ENCODE assay signal across 21 cellular contexts in genomic region chr19:34387446-34387810, GRCh38.
"Had no signal": no experiment of that assay in that cellular context is flagged by ENCODE, and none has a peak within 500 bp of the region (broad histone marks: within the 10 kb centered on the region; RNA-seq: fewer than 3 reads in every experiment).

No MANE protein-coding gene starts in this region.

- H3K4me3 Mint-ChIP-seq: IgD-negative memory B cell had no signal

- H3K9me3 Mint-ChIP-seq: IgD-negative memory B cell had no signal

- H3K4me3 ChIP-seq: SJCRH30 had no signal

- DNase-seq: KBM-7, MV-4-11, NCI-H1048, NCI-H1105 treated with DMSO at 0.1 percent for 48 hours, NCI-H1417 treated with DMSO at 0.1 percent for 48 hours, NCI-H146, NCI-H1694 treated with DMSO at 0.1 percent for 48 hours, NCI-H1930, NCI-H2081, NCI-H2107, NCI-H2227 treated with DMSO at 0.1 percent for 48 hours, NCI-H446, NCI-H510A, NCI-H524 treated with DMSO at 0.1 percent for 48 hours, NCI-H69, NCI-H774, SHP77 treated with DMSO at 0.1 percent for 48 hours, SJCRH30 had no signal

- H3K27ac ChIP-seq: SJCRH30 had no signal

- H3K9me3 ChIP-seq: SJCRH30 had no signal

- H3K27me3 ChIP-seq: SJCRH30 had no signal

- H3K27ac Mint-ChIP-seq: IgD-negative memory B cell had no signal

- ATAC-seq: Right ventricle myocardium inferior, SK-N-SH treated with all-trans-retinoic acid at 6 μM for 48 hours had no signal
